15 cellular contexts compared by ENCODE assay signal in the genomic region with DNA sequence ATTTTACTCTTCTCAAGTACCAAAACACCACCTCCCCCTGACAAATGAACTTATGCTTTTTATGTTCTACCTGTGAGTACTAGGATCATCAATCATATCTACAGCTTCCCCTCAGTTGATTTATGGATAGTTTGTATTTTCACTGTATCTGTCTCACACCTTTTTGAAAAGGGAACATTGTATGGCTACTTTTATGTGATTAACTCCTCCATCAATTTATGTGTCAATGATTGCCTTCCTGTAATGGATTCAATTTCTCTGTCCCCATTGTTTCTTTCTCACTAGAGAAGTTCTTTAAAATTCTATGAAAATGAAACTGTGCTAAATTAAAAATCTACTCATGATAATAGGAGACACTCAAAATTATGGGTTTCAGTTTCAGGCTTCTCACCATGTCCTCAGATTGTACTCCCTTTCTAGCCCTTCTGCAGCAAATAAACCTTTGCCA.
A peak's percentile ranks its signal among the peaks of the same experiment; 100 is the strongest.
DNase-seq lines count a peak whose midpoint lies in the region; ATAC-seq and TF ChIP-seq lines count a peak whose summit lies in the region.
"Had no signal": no experiment of that assay in that cellular context is flagged by ENCODE, and none has a peak within 500 bp of the region (broad histone marks: within the 10 kb centered on the region; RNA-seq: fewer than 3 reads in every experiment).

No MANE protein-coding gene starts in this region.

- H3K9me3 ChIP-seq in hepatocyte (ENCODE audit: low read depth), result no peaks in the 10 kb centered on the region
- H3K9me3 ChIP-seq: transverse colon had no signal

- H3K4me1 ChIP-seq in hepatocyte (ENCODE audit: insufficient read depth), result no peaks in the 10 kb centered on the region
- H3K4me1 ChIP-seq: transverse colon had no signal

- no peaks in the 10 kb centered on the region for H4K20me1 ChIP-seq in hepatocyte (ENCODE audit: insufficient read depth, poor library complexity, severe bottlenecking)

- no peak for DNase-seq in NCI-H1048 (lab: John Stamatoyannopoulos, UW)
- DNase-seq in amygdala (lab: John Stamatoyannopoulos, UW), result no peak
- DNase-seq in hepatocyte (ENCODE audit: low spot score), result no peak
- DNase-seq in glutamatergic neuron, result no peak
- DNase-seq: activated naive CD4-positive, alpha-beta T cell treated with Interleukin-2 at 50 U/mL for 16 hours; MV-4-11; OCI-M1; retina; transverse colon; WERI-Rb-1 had no signal

- no peak overlapping the region for H2AFZ ChIP-seq in hepatocyte

- no peak overlapping the region for H3K4me3 Mint-ChIP-seq in glutamatergic neuron (ENCODE audit: unreplicated experiment)
- H3K4me3 Mint-ChIP-seq: natural killer cell treated with Interleukin-12 subunit alpha and Interleukin-12 subunit beta and Interleukin-15 and Interleukin-18, amount 100 ng/mL, for 72 hours had no signal

- no peak overlapping the region for H3K27ac ChIP-seq in hepatocyte
- H3K27ac ChIP-seq: transverse colon, WERI-Rb-1 had no signal

- H3K9me3 Mint-ChIP-seq in glutamatergic neuron (ENCODE audit: unreplicated experiment), result peaks cover 3% of the 10 kb centered on the region

- no peaks in the 10 kb centered on the region for H3K36me3 ChIP-seq in hepatocyte (replicated peaks; ENCODE audit: insufficient read depth, low read depth)
- H3K36me3 ChIP-seq: transverse colon, WERI-Rb-1 had no signal

- TF ChIP-seq CTCF in hepatocyte (IDR thresholded peaks at IDR 0.05; ENCODE audit: poor library complexity) (no peak), glutamatergic neuron (IDR thresholded peaks at IDR 0.05; ENCODE audit: partially characterized antibody, unreplicated experiment) (no peak)

- H3K27me3 ChIP-seq in hepatocyte, result no peaks in the 10 kb centered on the region
- H3K27me3 ChIP-seq: transverse colon had no signal

- no peak overlapping the region for H3K4me2 ChIP-seq in hepatocyte

- peaks cover 11% of the 10 kb centered on the region for H3K4me1 Mint-ChIP-seq in glutamatergic neuron (ENCODE audit: low read depth, unreplicated experiment)

- no peak overlapping the region for H3K4me3 ChIP-seq in hepatocyte
- H3K4me3 ChIP-seq: transverse colon had no signal

- peak; percentile 60 for ATAC-seq in GM18519 (IDR thresholded peaks at IDR 0.05; ENCODE audit: low FRiP score, unreplicated experiment)
- ATAC-seq in GM21381 (IDR thresholded peaks at IDR 0.05; ENCODE audit: unreplicated experiment), result peak; percentile 68
- peak; percentile 63 for ATAC-seq in HG02970 (IDR thresholded peaks at IDR 0.05; ENCODE audit: low FRiP score, unreplicated experiment)
- peak; percentile 50 for ATAC-seq in HG03565 (IDR thresholded peaks at IDR 0.05; ENCODE audit: unreplicated experiment)
- ATAC-seq: natural killer cell treated with Interleukin-12 subunit alpha and Interleukin-12 subunit beta and Interleukin-15 and Interleukin-18, amount 100 ng/mL, for 72 hours had no signal

- peaks cover 2% of the 10 kb centered on the region for H3K27me3 Mint-ChIP-seq in glutamatergic neuron (ENCODE audit: unreplicated experiment)
- H3K27me3 Mint-ChIP-seq: natural killer cell treated with Interleukin-12 subunit alpha and Interleukin-12 subunit beta and Interleukin-15 and Interleukin-18, amount 100 ng/mL, for 72 hours had no signal

- H3K79me2 ChIP-seq in hepatocyte, result no peaks in the 10 kb centered on the region

- H3K9me2 ChIP-seq in hepatocyte (replicated peaks; ENCODE audit: insufficient read depth), result no peaks in the 10 kb centered on the region

- peaks cover 10% of the 10 kb centered on the region for H3K36me3 Mint-ChIP-seq in glutamatergic neuron (ENCODE audit: unreplicated experiment)

- no peak overlapping the region for H3K27ac Mint-ChIP-seq in glutamatergic neuron (ENCODE audit: unreplicated experiment)
- H3K27ac Mint-ChIP-seq: natural killer cell treated with Interleukin-12 subunit alpha and Interleukin-12 subunit beta and Interleukin-15 and Interleukin-18, amount 100 ng/mL, for 72 hours had no signal
